Comparison of ENCODE assay signal across 26 cellular contexts in genomic region chr20:3452127-3452526, GRCh38. TPM values are rescaled to one million over a fixed set of nuclear protein-coding genes. Genes with fewer than 3 reads are reported as not detected.
DNase-seq lines count a peak whose midpoint lies in the region; ATAC-seq, FAIRE-seq and TF ChIP-seq lines count a peak whose summit lies in the region.
"Had no signal": no experiment of that assay in that cellular context is flagged by ENCODE, and none has a peak within 500 bp of the region (broad histone marks: within the 10 kb centered on the region; RNA-seq: fewer than 3 reads in every experiment).

No MANE protein-coding gene starts in this region.

- no peak for TF ChIP-seq POLR2A in K562 (conservative IDR thresholded peaks at IDR 0.05)

- in situ Hi-C loops in K562 (cut with MboI) = no loop called here

- no peak; the same call in 2 of the 3 replicates for ATAC-seq in K562
- no peak for ATAC-seq in stimulated activated naive CD8-positive, alpha-beta T cell treated with anti-CD3 and anti-CD28 coated beads, Interleukin-15, Interleukin-2, amounts not matched to agents 100 U/mL and 50 U/mL, for 24 hours
- no peak for ATAC-seq in natural killer cell
- ATAC-seq: HCT116 had no signal

- H2AFZ ChIP-seq in K562 (ENCODE audit: low read depth, low read length) (peak overlapping the region; percentile 54), neural progenitor cell (replicated peaks) (no peak overlapping the region)
- H2AFZ ChIP-seq: GM23248 had no signal

- TF ChIP-seq EP300 in K562 (IDR thresholded peaks at IDR 0.05; ENCODE audit: low read length) = no peak

- H3K9ac ChIP-seq in K562 (ENCODE audit: insufficient read depth in 1 of 2, low read depth in 2 of 2, low read length in 2 of 2) (no peak overlapping the region), neural progenitor cell (no peak overlapping the region)
- H3K9ac ChIP-seq: BLaER1 treated with 17β-estradiol and CSF1 and Interleukin-3, amounts not matched to agents 10 nM and 100 nM; GM23248 had no signal

- peaks cover 28% of the 10 kb centered on the region for H3K4me1 Mint-ChIP-seq in neural progenitor cell
- H3K4me1 Mint-ChIP-seq in CD4-positive, alpha-beta memory T cell = no peaks in the 10 kb centered on the region
- H3K4me1 Mint-ChIP-seq in natural killer cell = no peaks in the 10 kb centered on the region

- H3K36me3 ChIP-seq in A673 (ENCODE audit: insufficient read depth, low read length, poor library complexity, severe bottlenecking) (no peaks in the 10 kb centered on the region), HEK293 (ENCODE audit: control insufficient read depth in 2 of 2, insufficient read depth in 1 of 2, low read length in 2 of 2) (no peaks in the 10 kb centered on the region; a peak in 1 of 3 replicates), K562 (ENCODE audit: control insufficient read depth, insufficient read depth, low read length) (no peaks in the 10 kb centered on the region), neural progenitor cell (no peaks in the 10 kb centered on the region)
- no peaks in the 10 kb centered on the region for H3K36me3 ChIP-seq in CD4-positive, alpha-beta memory T cell (ENCODE audit: insufficient read depth, low read length)
- H3K36me3 ChIP-seq: BE2C; BLaER1 treated with 17β-estradiol and CSF1 and Interleukin-3, amounts not matched to agents 10 nM and 100 nM had no signal

- BruUV-seq in A673 (replicated peaks; lab: Mats Ljungman, UMichigan) (no TSS peak), K562 (replicated peaks; lab: Mats Ljungman, UMichigan) (no TSS peak)

- peaks cover 55% of the 10 kb centered on the region for H3F3A ChIP-seq in neural progenitor cell (ENCODE audit: low read depth)

- H3K4me3 Mint-ChIP-seq in neural progenitor cell (no peak overlapping the region), natural killer cell (no peak overlapping the region)
- H3K4me3 Mint-ChIP-seq in CD4-positive, alpha-beta memory T cell = no peak overlapping the region
- H3K4me3 Mint-ChIP-seq: CD14-positive monocyte; CD4-positive, alpha-beta T cell; H9; HFFc6 had no signal

- H4K20me1 ChIP-seq in K562 (replicated peaks; ENCODE audit: control insufficient read depth, insufficient read depth, low read length) = no peaks in the 10 kb centered on the region
- H4K20me1 ChIP-seq in neural progenitor cell (ENCODE audit: low read depth) = no peaks in the 10 kb centered on the region
- H4K20me1 ChIP-seq: BLaER1 treated with 17β-estradiol and CSF1 and Interleukin-3, amounts not matched to agents 10 nM and 100 nM had no signal

- H3K36me3 Mint-ChIP-seq in neural progenitor cell (no peaks in the 10 kb centered on the region), natural killer cell (no peaks in the 10 kb centered on the region)
- no peaks in the 10 kb centered on the region for H3K36me3 Mint-ChIP-seq in CD4-positive, alpha-beta memory T cell
- H3K36me3 Mint-ChIP-seq: CD14-positive monocyte had no signal

- DNase-seq in A673 (ENCODE audit: low spot score) (peak; percentile 48), K562 (ENCODE audit: extremely low read depth in 1 of 4, low spot score in 3 of 4) (no peak), neural progenitor cell (ENCODE audit: low spot score) (no peak), natural killer cell (no peak)
- DNase-seq in stimulated activated naive CD8-positive, alpha-beta T cell treated with anti-CD3 and anti-CD28 coated beads, Interleukin-15, Interleukin-2, amounts not matched to agents 100 U/mL and 50 U/mL, for 24 hours = no peak
- DNase-seq in CD4-positive, alpha-beta memory T cell = no peak
- DNase-seq: ACHN; AML-193; BE2C; Caco-2; CD4-positive, alpha-beta T cell; DMS153; DMS79; EL; GDM1; GM23248; H9; HFFc6 had no signal

- H3K9me3 ChIP-seq in A673 (ENCODE audit: low read depth, low read length, poor library complexity, severe bottlenecking) (no peaks in the 10 kb centered on the region), HEK293 (ENCODE audit: control insufficient read depth, insufficient read depth, low read depth, low read length) (no peaks in the 10 kb centered on the region), K562 (replicated peaks; ENCODE audit: control insufficient read depth, insufficient read depth, low read depth, low read length) (no peaks in the 10 kb centered on the region), neural progenitor cell (ENCODE audit: low read depth) (no peaks in the 10 kb centered on the region)
- no peaks in the 10 kb centered on the region for H3K9me3 ChIP-seq in CD4-positive, alpha-beta memory T cell (ENCODE audit: control insufficient read depth in 1 of 2, low read length in 2 of 2)
- H3K9me3 ChIP-seq: BE2C; BLaER1 treated with 17β-estradiol and CSF1 and Interleukin-3, amounts not matched to agents 10 nM and 100 nM; Caco-2 had no signal

- intact Hi-C loops in A673 (cut with micrococcal nuclease; ENCODE audit: unreplicated experiment) (no loop called here), K562 (cut with micrococcal nuclease) (no loop called here), natural killer cell (cut with micrococcal nuclease) (no loop called here)
- intact Hi-C loops in CD4-positive, alpha-beta memory T cell (cut with micrococcal nuclease) = no loop called here

- H3K27me3 Mint-ChIP-seq in neural progenitor cell (ENCODE audit: insufficient read depth, low read depth) (peaks cover 8% of the 10 kb centered on the region), natural killer cell (ENCODE audit: low read depth in 2 of 2) (peaks cover 11 to 12% of the 10 kb centered on the region in 2 donors)
- H3K27me3 Mint-ChIP-seq in CD4-positive, alpha-beta memory T cell = peaks cover 4 to 7% of the 10 kb centered on the region in 2 donors

- WGBS in K562 (ENCODE audit: insufficient coverage, low coverage, missing lambda C conversion rate) = 73% methylated on average over 2 of the region's 2 CpGs

- no peaks in the 10 kb centered on the region for H3K79me2 ChIP-seq in K562 (ENCODE audit: control insufficient read depth, insufficient read depth, low read length)
- H3K79me2 ChIP-seq in neural progenitor cell (ENCODE audit: low read depth) = no peaks in the 10 kb centered on the region

- H3K4me3 ChIP-seq in A673 (ENCODE audit: low read depth, low read length, poor library complexity, severe bottlenecking) (no peak overlapping the region), HEK293 (ENCODE audit: low read depth, low read length) (no peak overlapping the region), K562 (no peak overlapping the region), neural progenitor cell (no peak overlapping the region)
- no peak overlapping the region for H3K4me3 ChIP-seq in CD4-positive, alpha-beta memory T cell (ENCODE audit: low read length in 2 of 2)
- H3K4me3 ChIP-seq: BLaER1 treated with 17β-estradiol and CSF1 and Interleukin-3, amounts not matched to agents 10 nM and 100 nM; GM12878; GM23248 had no signal

- H3K4me2 ChIP-seq in K562 (ENCODE audit: insufficient read depth, low read length) = no peak overlapping the region
- H3K4me2 ChIP-seq in neural progenitor cell = peak overlapping the region; percentile 45
- H3K4me2 ChIP-seq: BLaER1 treated with 17β-estradiol and CSF1 and Interleukin-3, amounts not matched to agents 10 nM and 100 nM had no signal

- TF ChIP-seq CTCF in A673 (conservative IDR thresholded peaks at IDR 0.05; ENCODE audit: low read depth, low read length) = no peak
- no peak for TF ChIP-seq CTCF in HEK293 (tag by site-specific recombination; IDR thresholded peaks at IDR 0.05)
- TF ChIP-seq CTCF in K562 (IDR thresholded peaks at IDR 0.05 in 2 of 3, conservative IDR thresholded peaks at IDR 0.05 in 1 of 3; ENCODE audit: insufficient read depth in 2 of 3, low read depth in 1 of 3, low read length in 3 of 3) = no peak
- no peak for TF ChIP-seq CTCF in neural progenitor cell (IDR thresholded peaks at IDR 0.05)
- TF ChIP-seq CTCF in natural killer cell (IDR thresholded peaks at IDR 0.05) = no peak

- POLR2A ChIA-PET in A673 (lab: Charles Lee; ENCODE audit: low non-redundant PET) = interaction anchor here (0.6 to 1.0 kb wide), 2 partner anchors 10 to 18 kb away, joined by 4 to 6 read pairs; no protein-coding TSS in a partner anchor
- POLR2A ChIA-PET in HEK293 (lab: Yijun Ruan, JAX) = no interaction called here
- POLR2A ChIA-PET in K562 (lab: Yijun Ruan, JAX) = interaction anchor here (1.0 kb wide), 2 partner anchors 9 to 12 kb away, joined by 3 read pairs; no protein-coding TSS in a partner anchor
- POLR2A ChIA-PET in CD4-positive, alpha-beta memory T cell (lab: Charles Lee; ENCODE audit: partially characterized antibody) = no interaction called here

- H3K27me3 ChIP-seq in A673 (replicated peaks; ENCODE audit: insufficient read depth, low read depth, low read length, poor library complexity) (no peaks in the 10 kb centered on the region), K562 (ENCODE audit: control insufficient read depth in 2 of 2, insufficient read depth in 2 of 2, low read length in 2 of 2) (no peaks in the 10 kb centered on the region), neural progenitor cell (no peaks in the 10 kb centered on the region)
- no peaks in the 10 kb centered on the region for H3K27me3 ChIP-seq in CD4-positive, alpha-beta memory T cell (ENCODE audit: insufficient read depth, low read length)
- H3K27me3 ChIP-seq: BE2C; BLaER1 treated with 17β-estradiol and CSF1 and Interleukin-3, amounts not matched to agents 10 nM and 100 nM had no signal

- no peaks in the 10 kb centered on the region for H3K9me1 ChIP-seq in K562 (ENCODE audit: control insufficient read depth, insufficient read depth, low read length)

- H3K9me3 Mint-ChIP-seq in neural progenitor cell = peaks cover 2% of the 10 kb centered on the region
- no peaks in the 10 kb centered on the region for H3K9me3 Mint-ChIP-seq in CD4-positive, alpha-beta memory T cell
- no peaks in the 10 kb centered on the region for H3K9me3 Mint-ChIP-seq in natural killer cell
- H3K9me3 Mint-ChIP-seq: CD14-positive monocyte; CD4-positive, alpha-beta T cell; H9; HFFc6 had no signal

- peaks cover 22% of the 10 kb centered on the region for H3K4me1 ChIP-seq in A673 (ENCODE audit: insufficient read depth, low read length, poor library complexity, severe bottlenecking)
- H3K4me1 ChIP-seq in HEK293 (ENCODE audit: control insufficient read depth, insufficient read depth, low read length) = no peaks in the 10 kb centered on the region
- peaks cover 3 to 11% of the 10 kb centered on the region in 2 experiments; a peak in 3 of 5 replicates for H3K4me1 ChIP-seq in K562 (replicated peaks in 1 of 2; ENCODE audit: control insufficient read depth in 2 of 2, insufficient read depth in 2 of 2, low read length in 2 of 2)
- peaks cover 43% of the 10 kb centered on the region for H3K4me1 ChIP-seq in neural progenitor cell
- H3K4me1 ChIP-seq in CD4-positive, alpha-beta memory T cell (ENCODE audit: insufficient read depth, low read length) = no peaks in the 10 kb centered on the region
- H3K4me1 ChIP-seq: BE2C, Caco-2 had no signal

- no peak for FAIRE-seq in K562 (lab: Jason Lieb, UNC)
- FAIRE-seq: A204.1, GM19239 had no signal

- TF ChIP-seq RAD21 in K562 (CRISPR knock-in tag; conservative IDR thresholded peaks at IDR 0.05 in 1 of 2, IDR thresholded peaks at IDR 0.05 in 1 of 2) = no peak

- CTCF ChIA-PET in A673 (lab: Charles Lee) = no interaction called here
- CTCF ChIA-PET in HEK293 (lab: Yijun Ruan, JAX) = interaction anchor here (1.0 to 1.8 kb wide), 3 partner anchors 13 to 26 kb away, joined by 3 to 4 read pairs (median 3); no protein-coding TSS in a partner anchor
- CTCF ChIA-PET in K562 (lab: Yijun Ruan, JAX; ENCODE audit: low intra/inter-chr PET ratio) = no interaction called here
- CTCF ChIA-PET in CD4-positive, alpha-beta memory T cell (lab: Charles Lee; ENCODE audit: partially characterized antibody) = no interaction called here

- no peak overlapping the region for H3K27ac Mint-ChIP-seq in neural progenitor cell
- H3K27ac Mint-ChIP-seq in CD4-positive, alpha-beta memory T cell = no peak overlapping the region
- H3K27ac Mint-ChIP-seq in natural killer cell = no peak overlapping the region
- H3K27ac Mint-ChIP-seq: CD4-positive, alpha-beta T cell; HFFc6 had no signal

- H3K27ac ChIP-seq in A673 (ENCODE audit: low read depth, low read length, poor library complexity, severe bottlenecking) = no peak overlapping the region
- no peak overlapping the region for H3K27ac ChIP-seq in HEK293 (ENCODE audit: extremely low read depth, low read depth, low read length)
- H3K27ac ChIP-seq in K562 (ENCODE audit: extremely low read depth, low read depth, low read length) = no peak overlapping the region
- peak overlapping the region; percentile 51 for H3K27ac ChIP-seq in neural progenitor cell
- H3K27ac ChIP-seq in CD4-positive, alpha-beta memory T cell (ENCODE audit: low read depth, low read length) = no peak overlapping the region
- H3K27ac ChIP-seq: 22Rv1; BLaER1 treated with 17β-estradiol and CSF1 and Interleukin-3, amounts not matched to agents 10 nM and 100 nM; GM23248 had no signal

RNA-seq across cellular contexts. Expression of gene ATRN, which starts 18.7 kb away (rescaled TPM):
- total RNA-seq in A673 (2021) = 27.1 and 29.6 TPM in 2 replicates
- total RNA-seq in K562 (2011; cell fraction: chromatin; rRNA removed; ENCODE audit: low replicate concordance) = 38.2 and 41.0 TPM in 2 replicates
- 31.8 and 33.4 TPM in 2 replicates for total RNA-seq in K562 (2011; cell fraction: nucleolus; rRNA removed)
- 36.1 and 38.3 TPM in 2 replicates for total RNA-seq in K562 (2011; cell fraction: nucleoplasm; rRNA removed)
- 5.7 and 6.7 TPM in 2 replicates for total RNA-seq in K562 (2014; rRNA removed)
- total RNA-seq in K562 (2014; rRNA removed; fragmentation: Illumina TruSeq; extraction: Trizol) = 7.6 and 8.5 TPM in 2 replicates
- total RNA-seq in K562 (2015; rRNA removed; fragmentation: Illumina TruSeq; extraction: Trizol) = 8.5 and 9.1 TPM in 2 replicates
- 10.3 and 11.8 TPM in 2 replicates for total RNA-seq in K562 (2021)
- 16.5 and 26.3 TPM in 2 replicates for polyA plus RNA-seq in K562 (2011; rRNA removed)
- 12.0 and 24.0 TPM in 2 replicates for polyA plus RNA-seq in K562 (2011; cell fraction: cytosol; rRNA removed)
- polyA plus RNA-seq in K562 (2011; cell fraction: nucleus; rRNA removed) = 14.1 and 23.7 TPM in 2 replicates
- 9.1 and 9.8 TPM in 2 replicates for polyA plus RNA-seq in K562 (2012)
- 10.2 and 10.6 TPM in 2 replicates for polyA plus RNA-seq in K562 (2014; fragmentation: Illumina TruSeq; extraction: Trizol)
- polyA plus RNA-seq in K562 (2014; fragmentation: Nextera tagmentation; extraction: Ambion mirVana) = 1 to 10 TPM in 1 of 2 experiments, under 1 TPM in 1; 0.69 to 1.6 TPM
- polyA plus RNA-seq in K562 (2014; rRNA removed) = 6.3 and 7.5 TPM in 2 replicates
- polyA minus RNA-seq in K562 (2011; rRNA and poly(A)+ RNA removed) = 52.2 and 72.7 TPM in 2 replicates
- 17.0 and 23.7 TPM in 2 replicates for polyA minus RNA-seq in K562 (2011; cell fraction: cytosol; rRNA and poly(A)+ RNA removed)
- 12.8 and 43.2 TPM in 2 replicates for polyA minus RNA-seq in K562 (2011; cell fraction: nucleus; rRNA and poly(A)+ RNA removed)
- total RNA-seq in neural progenitor cell (ENCODE audit: low replicate concordance) = 31.2 and 36.8 TPM in 2 replicates
- total RNA-seq in CD4-positive, alpha-beta memory T cell = 10 to 100 TPM; 12.4 to 12.5 TPM
- 1 to 10 TPM; 4.0 to 7.8 TPM for polyA plus RNA-seq in CD4-positive, alpha-beta memory T cell
- 10 to 100 TPM; 16.1 to 21.8 (median 19.3) TPM for total RNA-seq in natural killer cell

RNA-seq across cellular contexts. Expression of gene DNAAF9, which starts 44.7 kb away (rescaled TPM):
- total RNA-seq in A673 (2021) (8.1 and 12.1 TPM in 2 replicates), K562 (2014; rRNA removed) (1.3 and 1.5 TPM in 2 replicates), K562 (2014; rRNA removed; fragmentation: Illumina TruSeq; extraction: Trizol) (2.1 and 2.6 TPM in 2 replicates), K562 (2015; rRNA removed; fragmentation: Illumina TruSeq; extraction: Trizol) (2.2 and 2.3 TPM in 2 replicates), K562 (2021) (2.5 and 2.9 TPM in 2 replicates), neural progenitor cell (ENCODE audit: low replicate concordance) (14.1 and 15.1 TPM in 2 replicates), natural killer cell (1 to 10 TPM; 4.1 to 6.9 (median 4.8) TPM)
- 17.2 and 19.7 TPM in 2 replicates for total RNA-seq in K562 (2011; cell fraction: chromatin; rRNA removed; ENCODE audit: low replicate concordance)
- total RNA-seq in K562 (2011; cell fraction: nucleolus; rRNA removed) = 7.3 and 8.0 TPM in 2 replicates
- total RNA-seq in K562 (2011; cell fraction: nucleoplasm; rRNA removed) = 9.3 and 9.8 TPM in 2 replicates
- polyA plus RNA-seq in K562 (2011; rRNA removed) (2.7 and 4.1 TPM in 2 replicates), K562 (2014; fragmentation: Illumina TruSeq; extraction: Trizol) (1.9 and 2.2 TPM in 2 replicates), K562 (2014; fragmentation: Nextera tagmentation; extraction: Ambion mirVana) (under 1 TPM; 0.42 to 0.49 TPM), K562 (2014; rRNA removed) (1.7 and 1.8 TPM in 2 replicates)
- polyA plus RNA-seq in K562 (2011; cell fraction: cytosol; rRNA removed) = 1.3 and 2.9 TPM in 2 replicates
- polyA plus RNA-seq in K562 (2011; cell fraction: nucleus; rRNA removed) = 5.8 and 9.1 TPM in 2 replicates
- 1.8 and 2.8 TPM in 2 replicates for polyA plus RNA-seq in K562 (2012)
- 4.9 and 8.1 TPM in 2 replicates for polyA minus RNA-seq in K562 (2011; rRNA and poly(A)+ RNA removed)
- polyA minus RNA-seq in K562 (2011; cell fraction: cytosol; rRNA and poly(A)+ RNA removed) = 1.9 and 4.6 TPM in 2 replicates
- 3.9 and 8.2 TPM in 2 replicates for polyA minus RNA-seq in K562 (2011; cell fraction: nucleus; rRNA and poly(A)+ RNA removed)
- 1 to 10 TPM; 5.6 to 6.1 TPM for total RNA-seq in CD4-positive, alpha-beta memory T cell
- polyA plus RNA-seq in CD4-positive, alpha-beta memory T cell = 1 to 10 TPM in 1 of 2 donors, under 1 TPM in 1; 0.72 to 1.6 TPM
- total RNA-seq: Caco-2 had no signal

Comparison
In these comparisons a context has a peak if more than half of its experiments do, and no peak if none do; other contexts are left out.
1. POLR2A ChIA-PET loops: an anchor here in A673 (0.6 to 1.0 kb wide) and K562 (1.0 kb wide); none called in HEK293 and CD4-positive, alpha-beta memory T cell.